ENCODE assay signal across 9 cellular contexts in genomic region chr11:84720706-84721402, GRCh38.
DNase-seq lines count a peak whose midpoint lies in the region; ATAC-seq, FAIRE-seq and TF ChIP-seq lines count a peak whose summit lies in the region.
"Had no signal": no experiment of that assay in that cellular context is flagged by ENCODE, and none has a peak within 500 bp of the region (broad histone marks: within the 10 kb centered on the region; RNA-seq: fewer than 3 reads in every experiment).

No MANE protein-coding gene starts in this region.

- no peaks in the 10 kb centered on the region for H3K36me3 Mint-ChIP-seq in neural progenitor cell

- H2AFZ ChIP-seq in fibroblast of lung (ENCODE audit: low read length) = no peak overlapping the region
- H2AFZ ChIP-seq in neural progenitor cell (replicated peaks) = peak overlapping the region; percentile 99

- H3K27ac ChIP-seq in Peyer's patch = no peak overlapping the region
- no peak overlapping the region for H3K27ac ChIP-seq in fibroblast of lung (ENCODE audit: insufficient read depth, low read length)
- no peak overlapping the region for H3K27ac ChIP-seq in neural progenitor cell

- H3K9ac ChIP-seq in fibroblast of lung (ENCODE audit: insufficient read depth, low read length) (no peak overlapping the region), neural progenitor cell (no peak overlapping the region)

- no peaks in the 10 kb centered on the region for H3K9me3 Mint-ChIP-seq in neural progenitor cell

- no peaks in the 10 kb centered on the region for H3K9me3 ChIP-seq in Peyer's patch
- no peaks in the 10 kb centered on the region for H3K9me3 ChIP-seq in fibroblast of lung (ENCODE audit: control insufficient read depth, insufficient read depth, low read depth, low read length)
- no peaks in the 10 kb centered on the region for H3K9me3 ChIP-seq in neural progenitor cell (ENCODE audit: low read depth)

- ATAC-seq in GM18873 (IDR thresholded peaks at IDR 0.05; ENCODE audit: low FRiP score, unreplicated experiment) = no peak
- no peak for ATAC-seq in GM18907 (IDR thresholded peaks at IDR 0.05; ENCODE audit: unreplicated experiment)
- ATAC-seq in GM19455 (IDR thresholded peaks at IDR 0.05; ENCODE audit: unreplicated experiment) = no peak

- TF ChIP-seq CTCF in Peyer's patch (IDR thresholded peaks at IDR 0.05) = no peak
- TF ChIP-seq CTCF in fibroblast of lung (conservative IDR thresholded peaks at IDR 0.05 in 1 of 2, IDR thresholded peaks at IDR 0.05 in 1 of 2; ENCODE audit: low read depth in 1 of 2, low read length in 2 of 2) = no peak
- TF ChIP-seq CTCF in neural progenitor cell (IDR thresholded peaks at IDR 0.05) = no peak

- H3K4me1 ChIP-seq in Peyer's patch (no peaks in the 10 kb centered on the region), fibroblast of lung (ENCODE audit: control insufficient read depth, extremely low read depth, insufficient read depth, low read length) (no peaks in the 10 kb centered on the region), neural progenitor cell (no peaks in the 10 kb centered on the region)

- H3K36me3 ChIP-seq in Peyer's patch (no peaks in the 10 kb centered on the region), fibroblast of lung (ENCODE audit: control insufficient read depth, insufficient read depth, low read length) (no peaks in the 10 kb centered on the region), neural progenitor cell (no peaks in the 10 kb centered on the region)

- no peak for TF ChIP-seq POLR2A in Peyer's patch (IDR thresholded peaks at IDR 0.05)

- peaks cover 17% of the 10 kb centered on the region for H3F3A ChIP-seq in neural progenitor cell (ENCODE audit: low read depth)

- DNase-seq in Peyer's patch = peak in 1 of 3 donors; percentile 51
- peak; percentile 1 to 12 for DNase-seq in fibroblast of lung (ENCODE audit: low read depth in 2 of 2)
- DNase-seq in neural progenitor cell (ENCODE audit: low spot score) = peak; percentile 53
- DNase-seq in NCI-H1694 treated with DMSO at 0.1 percent for 48 hours (lab: John Stamatoyannopoulos, UW) = no peak

- peak overlapping the region; percentile 90 for H3K4me3 Mint-ChIP-seq in neural progenitor cell

- H3K4me3 ChIP-seq in Peyer's patch (peak overlapping the region; percentile 35 to 49 (median 41)), fibroblast of lung (replicated peaks in 1 of 4; ENCODE audit: control extremely low read depth in 1 of 4, insufficient read depth in 1 of 4, low read depth in 3 of 4, low read length in 4 of 4) (peak overlapping the region in 2 of 4 experiments; percentile 29 to 45), neural progenitor cell (peak overlapping the region; percentile 75)

- H3K4me2 ChIP-seq in fibroblast of lung (ENCODE audit: extremely low read depth, insufficient read depth, low read length) (no peak overlapping the region), neural progenitor cell (peak overlapping the region; percentile 81)

- H3K27me3 Mint-ChIP-seq in neural progenitor cell (ENCODE audit: insufficient read depth, low read depth) = no peaks in the 10 kb centered on the region

- no peaks in the 10 kb centered on the region for H3K27me3 ChIP-seq in Peyer's patch
- peaks cover 5% of the 10 kb centered on the region for H3K27me3 ChIP-seq in fibroblast of lung (ENCODE audit: control insufficient read depth, insufficient read depth, low read length)
- H3K27me3 ChIP-seq in neural progenitor cell = peaks cover 28% of the 10 kb centered on the region

- peak overlapping the region; percentile 25 for H3K27ac Mint-ChIP-seq in neural progenitor cell

- no peaks in the 10 kb centered on the region for H4K20me1 ChIP-seq in fibroblast of lung (ENCODE audit: control insufficient read depth, extremely low read depth, insufficient read depth, low read length)
- no peaks in the 10 kb centered on the region for H4K20me1 ChIP-seq in neural progenitor cell (ENCODE audit: low read depth)

- peaks cover 13% of the 10 kb centered on the region for H3K4me1 Mint-ChIP-seq in neural progenitor cell

- no peaks in the 10 kb centered on the region for H3K79me2 ChIP-seq in fibroblast of lung (ENCODE audit: control insufficient read depth, insufficient read depth, low read length)
- no peaks in the 10 kb centered on the region for H3K79me2 ChIP-seq in neural progenitor cell (ENCODE audit: low read depth)

- peak; percentile 86 for FAIRE-seq in G401.6 (lab: Jason Lieb, UNC)
- FAIRE-seq: endothelial cell of umbilical vein had no signal
